In the genomic region with DNA sequence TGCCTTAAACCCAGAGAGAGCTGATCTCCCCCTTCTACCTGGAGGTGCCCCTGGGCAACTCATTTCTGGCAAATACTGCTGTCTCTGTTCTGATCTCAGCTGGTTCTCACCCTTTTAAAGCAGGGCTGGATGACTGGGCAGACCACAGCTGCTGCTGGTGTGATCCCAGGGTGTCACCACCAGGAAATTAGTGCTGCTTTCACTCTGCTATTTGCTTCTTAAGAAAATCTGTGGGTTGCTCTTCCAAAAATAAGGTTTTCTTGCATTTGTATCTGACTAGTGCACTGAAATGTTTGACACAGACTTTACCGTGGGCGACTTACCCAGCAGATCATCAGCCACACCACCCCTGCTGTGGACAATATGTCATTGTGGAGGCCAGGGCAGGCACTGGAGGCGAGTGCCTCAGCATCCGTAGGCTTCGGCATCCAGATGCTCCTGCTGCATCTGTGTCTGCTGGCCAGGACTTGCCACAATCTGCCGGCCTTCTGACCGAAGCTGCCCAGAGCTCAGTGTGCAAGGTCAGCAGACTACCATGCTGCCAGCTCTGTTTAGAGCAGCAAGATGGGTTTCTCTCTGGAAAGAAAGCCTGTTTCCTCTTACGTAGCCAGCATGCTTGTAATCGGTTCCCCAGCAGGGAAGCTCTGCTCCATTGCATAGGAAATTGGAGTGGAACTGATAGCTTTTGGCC, we compare ENCODE assay signal across 9 cellular contexts. TPM values are rescaled to one million over a fixed set of nuclear protein-coding genes. Genes with fewer than 3 reads are reported as not detected.
DNase-seq lines count a peak whose midpoint lies in the region; ATAC-seq lines count a peak whose summit lies in the region.
"Had no signal": no experiment of that assay in that cellular context is flagged by ENCODE, and none has a peak within 500 bp of the region (broad histone marks: within the 10 kb centered on the region; RNA-seq: fewer than 3 reads in every experiment).

No MANE protein-coding gene starts in this region.

- peak overlapping the region in 13 of 21 experiments; percentile 9 to 80 (median 52) for H3K27ac ChIP-seq in skin epidermis

- H3K4me3 ChIP-seq in skin epidermis = peak overlapping the region in 1 of 7 experiments; percentile 0

- H3K9me3 Mint-ChIP-seq in activated CD8-positive, alpha-beta memory T cell treated with anti-CD3 and anti-CD28 coated beads, Interleukin-2, amount 10 ng/mL, durations not matched to agents 7 days and 5 days (ENCODE audit: low read depth) = no peaks in the 10 kb centered on the region

- H3K4me1 Mint-ChIP-seq in activated CD8-positive, alpha-beta memory T cell treated with anti-CD3 and anti-CD28 coated beads, Interleukin-2, amount 10 ng/mL, durations not matched to agents 7 days and 5 days = peaks cover 75% of the 10 kb centered on the region

- peak overlapping the region; percentile 70 for H3K4me3 Mint-ChIP-seq in activated CD8-positive, alpha-beta memory T cell treated with anti-CD3 and anti-CD28 coated beads, Interleukin-2, amount 10 ng/mL, durations not matched to agents 7 days and 5 days

- peak; percentile 92 for DNase-seq in activated CD8-positive, alpha-beta memory T cell treated with anti-CD3 and anti-CD28 coated beads, Interleukin-2, amount 10 ng/mL, durations not matched to agents 7 days and 5 days
- DNase-seq in Right ventricle myocardium superior (peak; percentile 65), NOMO-1 treated with dmso at 0.1 percent for 144 hours (lab: John Stamatoyannopoulos, UW; ENCODE audit: unreplicated experiment) (no peak), NCI-H510A (lab: John Stamatoyannopoulos, UW) (no peak), NCI-H1092 (lab: John Stamatoyannopoulos, UW) (no peak)
- DNase-seq: IMR-90 had no signal

- H3K36me3 Mint-ChIP-seq in activated CD8-positive, alpha-beta memory T cell treated with anti-CD3 and anti-CD28 coated beads, Interleukin-2, amount 10 ng/mL, durations not matched to agents 7 days and 5 days = peaks cover 8% of the 10 kb centered on the region

- ATAC-seq in GM18858 (IDR thresholded peaks at IDR 0.05; ENCODE audit: unreplicated experiment) (peak; percentile 78), HG02852 (IDR thresholded peaks at IDR 0.05; ENCODE audit: unreplicated experiment) (peak; percentile 76), Right ventricle myocardium superior (ENCODE audit: poor library complexity) (peak; percentile 48)
- peak; percentile 87 for ATAC-seq in activated CD8-positive, alpha-beta memory T cell treated with anti-CD3 and anti-CD28 coated beads, Interleukin-2, amount 10 ng/mL, durations not matched to agents 7 days and 5 days

- intact Hi-C loops in Right ventricle myocardium superior (cut with DNase I) = no loop called here

- CTCF ChIA-PET in activated CD8-positive, alpha-beta memory T cell treated with anti-CD3 and anti-CD28 coated beads, Interleukin-2, amount 10 ng/mL, durations not matched to agents 7 days and 5 days (lab: Charles Lee) = interaction anchor here (0.8 to 3.2 kb wide), 20 partner anchors 9 to 105 kb away, joined by 3 to 46 read pairs (median 4); partner anchors contain the start of gene ARHGAP26

- peak overlapping the region; percentile 86 for H3K27ac Mint-ChIP-seq in activated CD8-positive, alpha-beta memory T cell treated with anti-CD3 and anti-CD28 coated beads, Interleukin-2, amount 10 ng/mL, durations not matched to agents 7 days and 5 days

- H3K27me3 Mint-ChIP-seq in activated CD8-positive, alpha-beta memory T cell treated with anti-CD3 and anti-CD28 coated beads, Interleukin-2, amount 10 ng/mL, durations not matched to agents 7 days and 5 days = no peaks in the 10 kb centered on the region

RNA-seq across cellular contexts. Expression of gene ARHGAP26, which starts 13.6 kb away (rescaled TPM):
- 10 to 100 TPM; 12.6 to 38.9 TPM for total RNA-seq in activated CD8-positive, alpha-beta memory T cell treated with anti-CD3 and anti-CD28 coated beads, Interleukin-2, amount 10 ng/mL, durations not matched to agents 7 days and 5 days
- total RNA-seq in Right ventricle myocardium superior = 32.5 TPM

Comparison
In these comparisons a context has a peak if more than half of its experiments do, and no peak if none do; other contexts are left out.
1. DNase-seq: peak in activated CD8-positive, alpha-beta memory T cell treated with anti-CD3 and anti-CD28 coated beads, Interleukin-2, amount 10 ng/mL, durations not matched to agents 7 days and 5 days (single experiment) and Right ventricle myocardium superior (single experiment); none in NOMO-1 treated with dmso at 0.1 percent for 144 hours (single experiment), NCI-H510A (single experiment) and NCI-H1092 (single experiment).
2. Peak in every context shown above with its lines, with median percentiles within 50 percentile points of each other: ATAC-seq.